13 cellular contexts compared by ENCODE assay signal in genomic region chr7:15932318-15932717, GRCh38.
DNase-seq lines count a peak whose midpoint lies in the region; ATAC-seq and TF ChIP-seq lines count a peak whose summit lies in the region.
"Had no signal": no experiment of that assay in that cellular context is flagged by ENCODE, and none has a peak within 500 bp of the region (broad histone marks: within the 10 kb centered on the region; RNA-seq: fewer than 3 reads in every experiment).

No MANE protein-coding gene starts in this region.

- H3K9me3 Mint-ChIP-seq in WTC11, result peaks cover 8% of the 10 kb centered on the region

- H3K9me3 ChIP-seq in ascending aorta, result peaks cover 0 to 5% of the 10 kb centered on the region in 2 donors

- no peak overlapping the region for H3K4me3 ChIP-seq in ascending aorta
- H3K4me3 ChIP-seq: GM12878 had no signal

- no peak overlapping the region for H3K27ac ChIP-seq in ascending aorta
- H3K27ac ChIP-seq: 22Rv1 had no signal

- H3K36me3 Mint-ChIP-seq in WTC11, result peaks cover 6% of the 10 kb centered on the region
- H3K36me3 Mint-ChIP-seq: CD14-positive monocyte; CD8-positive, alpha-beta T cell had no signal

- H3K27me3 ChIP-seq in ascending aorta, result no peaks in the 10 kb centered on the region

- CTCF ChIA-PET in WTC11 (lab: Charles Lee), result interaction anchor here (0.5 to 1.0 kb wide), 2 partner anchors 11 to 136 kb away, joined by 3 read pairs; no protein-coding TSS in a partner anchor

- intact Hi-C loops in ascending aorta (cut with DNase I), result no loop called here

- TF ChIP-seq CTCF in WTC11 (IDR thresholded peaks at IDR 0.05) (no peak), ascending aorta (IDR thresholded peaks at IDR 0.05) (no peak)

- H3K4me3 Mint-ChIP-seq in WTC11, result 0 out of 2 replicates have a peak overlapping the region, but pooled peaks have one; percentile 11
- H3K4me3 Mint-ChIP-seq: CD14-positive monocyte; CD8-positive, alpha-beta T cell had no signal

- no peak overlapping the region for H3K27ac Mint-ChIP-seq in WTC11
- H3K27ac Mint-ChIP-seq: CD14-positive monocyte; CD8-positive, alpha-beta T cell had no signal

- ATAC-seq in WTC11, result peak; percentile 39
- ATAC-seq: CD8-positive, alpha-beta T cell; GM12878 had no signal

- peaks cover 38% of the 10 kb centered on the region for H3K27me3 Mint-ChIP-seq in WTC11 (ENCODE audit: low read depth)

- POLR2A ChIA-PET in WTC11 (lab: Charles Lee), result no interaction called here

- H3K4me1 ChIP-seq in ascending aorta, result no peaks in the 10 kb centered on the region

- no peaks in the 10 kb centered on the region for H3K36me3 ChIP-seq in ascending aorta

- DNase-seq in DMS 273 (lab: John Stamatoyannopoulos, UW; ENCODE audit: unreplicated experiment) (peak; percentile 10), DMS 273 treated with DMSO at 0.1 percent for 48 hours (lab: John Stamatoyannopoulos, UW) (no peak), NCI-H524 (lab: John Stamatoyannopoulos, UW) (peak; percentile 53 to 83), WTC11 (ENCODE audit: low spot score) (no peak), mucosa of gallbladder (ENCODE audit: low spot score) (no peak), ascending aorta (ENCODE audit: low spot score in 2 of 2) (no peak), SKM-1 treated with dmso at 0.1 percent for 144 hours (lab: John Stamatoyannopoulos, UW; ENCODE audit: unreplicated experiment) (no peak)
- DNase-seq: CD8-positive, alpha-beta T cell; COR-L47; DMS79 had no signal

- peaks cover 24% of the 10 kb centered on the region for H3K4me1 Mint-ChIP-seq in WTC11
- H3K4me1 Mint-ChIP-seq: CD14-positive monocyte had no signal

TF ChIP-seq in WTC11, 78 proteins besides CTCF, POLR2A, EP300 and RAD21:
- TF ChIP-seq AR (CRISPR knock-in tag; IDR thresholded peaks at IDR 0.05), result no peak
- no peak for TF ChIP-seq ZMAT4 (CRISPR knock-in tag; IDR thresholded peaks at IDR 0.05)

Comparison
In these comparisons a context has a peak if more than half of its experiments do, and no peak if none do; other contexts are left out.
1. DNase-seq: peak in DMS 273 (single experiment) and NCI-H524 (2 of 2); none in DMS 273 treated with DMSO at 0.1 percent for 48 hours (single experiment), WTC11 (single experiment), mucosa of gallbladder (single experiment), ascending aorta (0 of 2) and SKM-1 treated with dmso at 0.1 percent for 144 hours (single experiment).